In genomic region chr6:53532061-53532797, GRCh38 we compare ENCODE assay signal across 11 cellular contexts. TPM values are rescaled to one million over a fixed set of nuclear protein-coding genes. Genes with fewer than 3 reads are reported as not detected.
DNase-seq lines count a peak whose midpoint lies in the region; ATAC-seq, FAIRE-seq and TF ChIP-seq lines count a peak whose summit lies in the region.
"Had no signal": no experiment of that assay in that cellular context is flagged by ENCODE, and none has a peak within 500 bp of the region (broad histone marks: within the 10 kb centered on the region; RNA-seq: fewer than 3 reads in every experiment).

No MANE protein-coding gene starts in this region.

- peaks cover 27% of the 10 kb centered on the region for H3K4me1 Mint-ChIP-seq in T-helper 17 cell

- intact Hi-C loops in right cardiac atrium (cut with DNase I): no loop called here
- intact Hi-C loops in spleen (cut with DNase I; ENCODE audit: low total_unique reads): loop anchor here (10.0 kb wide), 1 partner anchor 123 kb away; no protein-coding TSS in a partner anchor

- H3K4me3 Mint-ChIP-seq in T-helper 17 cell: no peak overlapping the region
- H3K4me3 Mint-ChIP-seq: activated naive CD8-positive, alpha-beta T cell had no signal

- no peaks in the 10 kb centered on the region for H3K9me3 ChIP-seq in T-helper 17 cell (ENCODE audit: control insufficient read depth, low read length, poor library complexity, severe bottlenecking)
- no peaks in the 10 kb centered on the region for H3K9me3 ChIP-seq in right cardiac atrium (ENCODE audit: control insufficient read depth, low read length)
- no peaks in the 10 kb centered on the region for H3K9me3 ChIP-seq in spleen

- no peak for TF ChIP-seq POLR2A in H54 (IDR thresholded peaks at IDR 0.05; ENCODE audit: low read depth, low read length)
- no peak for TF ChIP-seq POLR2A in spleen (IDR thresholded peaks at IDR 0.05)

- H3K27me3 ChIP-seq in right cardiac atrium (ENCODE audit: control insufficient read depth, insufficient read depth) (no peaks in the 10 kb centered on the region), spleen (replicated peaks in 1 of 7) (no peaks in the 10 kb centered on the region)

- H3K27me3 Mint-ChIP-seq in T-helper 17 cell: no peaks in the 10 kb centered on the region
- H3K27me3 Mint-ChIP-seq: activated naive CD8-positive, alpha-beta T cell had no signal

- DNase-seq in H54 (ENCODE audit: insufficient read length, low spot score) (no peak), T-helper 17 cell (no peak), right cardiac atrium (no peak), spleen (no peak), NOMO-1 (lab: John Stamatoyannopoulos, UW; ENCODE audit: unreplicated experiment in 2 of 2) (no peak), NCI-H146 treated with DMSO at 0.1 percent for 48 hours (lab: John Stamatoyannopoulos, UW; ENCODE audit: unreplicated experiment) (no peak), NCI-H2171 (lab: John Stamatoyannopoulos, UW) (no peak)
- DNase-seq: KG1, NCI-H2029 treated with DMSO at 0.1 percent for 48 hours, occipital lobe had no signal

- no peak for TF ChIP-seq CTCF in spleen (IDR thresholded peaks at IDR 0.05 in 8 of 11, conservative IDR thresholded peaks at IDR 0.05 in 3 of 11)

- H3K27ac ChIP-seq in right cardiac atrium (ENCODE audit: low read length) (peak overlapping the region; percentile 53), spleen (peak overlapping the region in 5 of 8 donors; percentile 6 to 55 (median 17))

- H3K36me3 ChIP-seq in spleen: peaks cover 0 to 4% (median 0%) of the 10 kb centered on the region in 6 donors

- WGBS in right cardiac atrium: 73% methylated on average over 8 of the region's 8 CpGs
- 51 to 62% (median 58%) methylated on average over 8 of the region's 8 CpGs for WGBS in spleen, 5 donors

- no peak for ATAC-seq in T-helper 17 cell
- peak in 1 of 2 donors; percentile 58 for ATAC-seq in right cardiac atrium

- H3K36me3 Mint-ChIP-seq in T-helper 17 cell (ENCODE audit: low read depth): no peaks in the 10 kb centered on the region

- peak overlapping the region; percentile 49 for H3K27ac Mint-ChIP-seq in T-helper 17 cell
- H3K27ac Mint-ChIP-seq: activated naive CD8-positive, alpha-beta T cell had no signal

- H3K4me3 ChIP-seq in right cardiac atrium (ENCODE audit: low read length) (no peak overlapping the region), spleen (no peak overlapping the region)

- peaks cover 23% of the 10 kb centered on the region for H3K4me1 ChIP-seq in right cardiac atrium (ENCODE audit: control insufficient read depth, insufficient read depth, low read length)
- H3K4me1 ChIP-seq in spleen: peaks cover 0 to 48% (median 19%) of the 10 kb centered on the region in 6 donors

- FAIRE-seq in H54 (lab: Jason Lieb, UNC): peak; percentile 11

RNA-seq across cellular contexts. Expression of gene GCLC, which starts 12.7 kb away (rescaled TPM):
- 10 to 100 TPM; 20.7 to 22.2 TPM for total RNA-seq in T-helper 17 cell
- 10 to 100 TPM; 20.1 to 29.9 (median 23.8) TPM for total RNA-seq in right cardiac atrium
- polyA plus RNA-seq in right cardiac atrium: 9.8 TPM
- total RNA-seq in spleen: 100 to 1,000 TPM in 2 of 7 donors, 10 to 100 TPM in 5; 39.7 to 132 (median 92.6) TPM
- 10 to 100 TPM in 2 of 3 donors, 1 to 10 TPM in 1; 9.2 to 33.8 (median 20.0) TPM for polyA plus RNA-seq in spleen
